In the genomic region with DNA sequence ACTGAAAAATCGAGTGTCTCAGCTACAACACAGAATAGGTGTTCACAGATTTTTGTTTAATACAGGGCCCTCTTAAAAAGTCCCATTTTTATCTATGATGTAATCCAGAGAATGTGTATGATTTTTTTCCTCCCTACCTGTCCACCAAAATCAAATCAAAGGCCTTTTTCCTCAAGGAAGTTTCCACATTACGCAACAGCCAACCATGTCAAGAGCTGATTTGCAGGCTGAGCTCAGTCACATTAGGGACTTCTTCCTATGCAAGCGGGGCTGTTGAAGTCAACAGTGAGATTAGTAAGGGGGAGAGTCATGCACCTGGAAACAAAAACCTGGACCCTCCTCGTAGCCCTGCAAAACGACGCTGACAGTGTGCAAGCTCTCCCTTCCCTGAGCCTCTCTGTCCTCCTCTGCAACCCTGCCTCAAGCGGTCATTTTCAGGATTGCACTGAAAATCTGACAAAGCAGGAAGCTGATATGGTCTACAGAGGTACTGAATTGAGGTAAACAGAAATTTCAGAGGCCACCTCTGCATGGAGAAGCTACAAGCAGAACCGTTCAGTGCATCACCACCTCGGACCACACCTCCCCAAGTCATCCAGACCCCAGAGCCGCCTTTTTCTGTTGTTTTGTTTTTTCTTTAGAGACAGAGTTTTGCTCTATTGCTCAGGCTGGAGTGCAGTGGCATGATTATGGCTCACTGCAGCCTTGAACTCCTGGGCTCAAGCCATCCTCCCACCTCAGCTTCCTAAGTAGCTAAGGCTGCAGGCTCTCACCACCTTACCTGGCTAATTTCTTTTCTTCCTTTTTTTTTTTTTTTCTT, we compare ENCODE assay signal across 7 cellular contexts. TPM values are rescaled to one million over a fixed set of nuclear protein-coding genes. Genes with fewer than 3 reads are reported as not detected.
A peak's percentile ranks its signal among the peaks of the same experiment; 100 is the strongest.
DNase-seq lines count a peak whose midpoint lies in the region; FAIRE-seq and TF ChIP-seq lines count a peak whose summit lies in the region.

No MANE protein-coding gene starts in this region.

- H2AK5ac ChIP-seq in H9 (ENCODE audit: insufficient read length, low read length), result no peak overlapping the region

- peaks cover 5 to 8% of the 10 kb centered on the region in 2 experiments for H3K4me1 Mint-ChIP-seq in H9

- no peak for TF ChIP-seq POLR2A in GM12891 (IDR thresholded peaks at IDR 0.05; ENCODE audit: low read depth, low read length)

- H3K79me2 ChIP-seq in H9 (ENCODE audit: insufficient read depth, low read length) (no peaks in the 10 kb centered on the region), Loucy (ENCODE audit: insufficient read depth, low read length) (no peaks in the 10 kb centered on the region)

- H3K4me1 ChIP-seq in H9 (ENCODE audit: insufficient read depth, low read length) (no peaks in the 10 kb centered on the region), Loucy (ENCODE audit: insufficient read depth, low read length, poor library complexity, severe bottlenecking) (no peaks in the 10 kb centered on the region)

- no peak overlapping the region for H2BK12ac ChIP-seq in H9 (ENCODE audit: insufficient read length, low read depth, low read length)

- H2AFZ ChIP-seq in H9 (ENCODE audit: low read length) (peak overlapping the region; percentile 88), Loucy (ENCODE audit: low read length) (peak overlapping the region; percentile 77)

- H3T11ph ChIP-seq in H9 (ENCODE audit: low read length), result no peak overlapping the region

- no peaks in the 10 kb centered on the region for H3K9me3 Mint-ChIP-seq in H9

- no peak overlapping the region for H3K14ac ChIP-seq in H9 (ENCODE audit: insufficient read depth, low read length)

- H3K18ac ChIP-seq in H9 (ENCODE audit: insufficient read length, low read depth, low read length), result no peak overlapping the region

- H3K27me3 ChIP-seq in H9 (ENCODE audit: insufficient read depth, low read length) (no peaks in the 10 kb centered on the region), Loucy (ENCODE audit: insufficient read depth, low read length, poor library complexity, severe bottlenecking) (no peaks in the 10 kb centered on the region)

- DNase-seq in GM12891 (ENCODE audit: insufficient read length, low spot score) (no peak), H9 (peak; percentile 75), SKM-1 treated with dmso at 0.1 percent for 144 hours (lab: John Stamatoyannopoulos, UW; ENCODE audit: unreplicated experiment) (peak; percentile 23), iPS-NIHi11 (ENCODE audit: low spot score) (peak; percentile 71)
- peak; percentile 44 for DNase-seq in activated naive CD8-positive, alpha-beta T cell treated with anti-CD3 and anti-CD28 coated beads, Interleukin-2, amount 50 U/mL, for 16 hours (ENCODE audit: low read depth, low spot score)
- DNase-seq in stimulated activated CD4-positive, alpha-beta T cell treated with anti-CD3 and anti-CD28 coated beads, Interleukin-1b, Interleukin-23, amount 100 ng/mL, for 48 hours, result peak; percentile 70

- no peak overlapping the region for H3K4ac ChIP-seq in H9 (ENCODE audit: low read depth, low read length)

- H3K27me3 Mint-ChIP-seq in H9 (ENCODE audit: low read depth), result peaks cover 12% of the 10 kb centered on the region

- H3K27ac Mint-ChIP-seq in H9, result no peak overlapping the region; a peak in 1 of 7 replicates

- H3K9ac ChIP-seq in H9 (ENCODE audit: extremely low read depth, insufficient read length, low read length) (no peak overlapping the region), Loucy (ENCODE audit: low read depth, low read length, poor library complexity, severe bottlenecking) (no peak overlapping the region)

- no peaks in the 10 kb centered on the region for H3K9me3 ChIP-seq in H9 (ENCODE audit: control insufficient read depth, low read depth, low read length)
- no peaks in the 10 kb centered on the region for H3K9me3 ChIP-seq in Loucy (ENCODE audit: insufficient read depth, low read depth, low read length)

- H3K4me2 ChIP-seq in H9 (ENCODE audit: insufficient read depth, insufficient read length, low read length), result no peak overlapping the region
- H3K4me2 ChIP-seq in Loucy (ENCODE audit: low read depth, low read length, poor library complexity, severe bottlenecking), result no peak overlapping the region

- WGBS in H9 (ENCODE audit: extremely low coverage, insufficient read length, low lambda C conversion rate), result no CpG with 5 or more reads among the region's 10 CpGs

- no peak overlapping the region for H2BK20ac ChIP-seq in H9 (ENCODE audit: low read depth, low read length, poor library complexity, severe bottlenecking)

- no peak overlapping the region for H2BK120ac ChIP-seq in H9 (ENCODE audit: low read depth, low read length, poor library complexity, severe bottlenecking)

- no peaks in the 10 kb centered on the region for H3K23me2 ChIP-seq in H9 (ENCODE audit: insufficient read length, low read depth, low read length, poor library complexity, severe bottlenecking)

- H3K56ac ChIP-seq in H9 (ENCODE audit: insufficient read length, low read depth, low read length), result no peak overlapping the region

- no peak overlapping the region for H4K5ac ChIP-seq in H9 (ENCODE audit: insufficient read length, low read depth, low read length)

- H3F3A ChIP-seq in Loucy (ENCODE audit: low read depth), result no peaks in the 10 kb centered on the region

- no peaks in the 10 kb centered on the region for H3K36me3 ChIP-seq in Loucy (ENCODE audit: insufficient read depth, low read length)

- no peaks in the 10 kb centered on the region for H3K79me1 ChIP-seq in H9 (ENCODE audit: insufficient read depth, low read depth, low read length, poor library complexity, severe bottlenecking)

- no peak overlapping the region for H2BK5ac ChIP-seq in H9 (ENCODE audit: insufficient read length, low read length)

- H2BK15ac ChIP-seq in H9 (ENCODE audit: low read depth, low read length), result no peak overlapping the region

- no peak overlapping the region for H3K27ac ChIP-seq in H9 (ENCODE audit: insufficient read length, low read depth, low read length)

- H3K9me2 ChIP-seq in Loucy (replicated peaks; ENCODE audit: low read depth, low read length), result no peaks in the 10 kb centered on the region

- H4K20me1 ChIP-seq in H9 (ENCODE audit: control insufficient read depth, insufficient read depth, insufficient read length) (no peaks in the 10 kb centered on the region), Loucy (ENCODE audit: insufficient read depth, low read length, poor library complexity, severe bottlenecking) (no peaks in the 10 kb centered on the region)

- no peak overlapping the region for H4K91ac ChIP-seq in H9 (ENCODE audit: insufficient read length, low read depth, low read length)

- H3K4me3 ChIP-seq in Loucy (ENCODE audit: low read length, poor library complexity, severe bottlenecking), result no peak overlapping the region

- peak; percentile 71 for FAIRE-seq in GM12891 (lab: Jason Lieb, UNC)

- no peak overlapping the region for H3K23ac ChIP-seq in H9 (ENCODE audit: insufficient read length, low read depth, low read length)

- no peak overlapping the region for H3K4me3 Mint-ChIP-seq in H9

- no peak overlapping the region for H4K8ac ChIP-seq in H9 (replicated peaks; ENCODE audit: insufficient read length, low read depth, low read length)

- no peaks in the 10 kb centered on the region for H3K36me3 Mint-ChIP-seq in H9 (ENCODE audit: insufficient read depth in 1 of 3, low read depth in 3 of 3)

- peak; percentile 75 for TF ChIP-seq CTCF in H9 (conservative IDR thresholded peaks at IDR 0.05)
- peak; percentile 57 for TF ChIP-seq CTCF in Loucy (conservative IDR thresholded peaks at IDR 0.05; ENCODE audit: low read length)

TF ChIP-seq in GM12891, 5 proteins besides CTCF, POLR2A, EP300 and RAD21:
- TF ChIP-seq TAF1 (IDR thresholded peaks at IDR 0.05; ENCODE audit: low read depth, low read length) (no peak), POU2F2 (IDR thresholded peaks at IDR 0.05; ENCODE audit: low read depth, low read length) (no peak), POLR2AphosphoS5 (IDR thresholded peaks at IDR 0.05; ENCODE audit: low read depth, low read length) (no peak), PAX5 (IDR thresholded peaks at IDR 0.05; ENCODE audit: insufficient read depth, low read length, severe bottlenecking) (no peak), SPI1 (IDR thresholded peaks at IDR 0.05; ENCODE audit: low read depth, low read length) (no peak)

RNA-seq across cellular contexts. Expression of gene SFXN1, which starts 13.7 kb away (rescaled TPM):
- polyA plus RNA-seq in GM12891 (2012; ENCODE audit: low read depth, missing spikeins), result 72.0 TPM
- 97.2 and 99.2 TPM in 2 replicates for total RNA-seq in H9 (2021)

RNA-seq across cellular contexts. Expression of gene DRD1, which starts 20.6 kb away (rescaled TPM):
- polyA plus RNA-seq in GM12891 (2012; ENCODE audit: low read depth, missing spikeins), result not detected
- total RNA-seq in H9 (2021), result not detected in 2 replicates
